28 cellular contexts compared by ENCODE assay signal in the genomic region with DNA sequence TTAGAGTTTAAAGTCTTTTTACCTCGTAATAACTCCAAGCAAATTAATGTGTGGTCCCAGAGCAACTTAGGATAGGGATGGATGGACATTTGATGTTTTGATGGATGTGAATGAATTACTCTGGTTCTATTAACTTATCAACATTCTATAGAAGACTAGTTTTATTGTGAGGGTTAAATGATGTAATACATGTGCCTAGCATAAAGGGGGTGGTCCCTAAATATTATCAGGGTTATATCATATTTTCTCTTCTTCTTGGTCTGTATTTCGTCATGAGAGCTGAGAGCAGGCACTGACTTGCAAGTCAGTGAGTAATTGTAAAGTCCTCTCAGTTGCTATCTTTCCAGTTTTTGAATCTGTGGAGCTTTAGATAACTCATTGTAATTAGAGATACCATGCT.
"Had no signal": no experiment of that assay in that cellular context is flagged by ENCODE, and none has a peak within 500 bp of the region (broad histone marks: within the 10 kb centered on the region; RNA-seq: fewer than 3 reads in every experiment).

No MANE protein-coding gene starts in this region.

- H3K36me3 ChIP-seq: esophagus squamous epithelium, heart right ventricle, neural progenitor cell, thoracic aorta, upper lobe of left lung had no signal

- H2AFZ ChIP-seq: neural progenitor cell had no signal

- H3K4me1 ChIP-seq: esophagus squamous epithelium, heart right ventricle, neural progenitor cell, upper lobe of left lung had no signal

- H3K27ac ChIP-seq: esophagus squamous epithelium, neural progenitor cell, thoracic aorta, upper lobe of left lung had no signal

- H3K9ac ChIP-seq: neural progenitor cell had no signal

- H3K9me3 ChIP-seq: esophagus squamous epithelium, heart right ventricle, thoracic aorta, upper lobe of left lung had no signal

- FAIRE-seq: endothelial cell of umbilical vein, small intestine had no signal

- H3K27me3 ChIP-seq: esophagus squamous epithelium, neural progenitor cell, upper lobe of left lung had no signal

- H3K4me2 ChIP-seq: neural progenitor cell had no signal

- DNase-seq: activated CD4-positive, alpha-beta memory T cell treated with anti-CD3 and anti-CD28 coated beads, Interleukin-2, amount 10 ng/mL, durations not matched to agents 7 days and 5 days; activated CD4-positive, alpha-beta T cell treated with anti-CD3 and anti-CD28 coated beads, Interleukin-2, amount 10 ng/mL, durations not matched to agents 24 days and 14 days; activated effector memory CD4-positive, alpha-beta T cell treated with Interleukin-2 at 50 U/mL for 16 hours; activated naive CD4-positive, alpha-beta T cell treated with anti-CD3 and anti-CD28 coated beads for 36 hours; activated naive CD8-positive, alpha-beta T cell treated with anti-CD3 and anti-CD28 coated beads, Interleukin-2, amount 10 ng/mL, durations not matched to agents 7 days and 5 days; activated T-cell treated with anti-CD3 and anti-CD28 coated beads, Interleukin-2, amount 50 U/mL, for 72 hours; amygdala; caudate nucleus; dermis blood vessel endothelial cell; effector memory CD8-positive, alpha-beta T cell; esophagus squamous epithelium; heart right ventricle; islet precursor cell; naive thymus-derived CD8-positive, alpha-beta T cell; small intestine; stimulated activated CD4-positive, alpha-beta T cell treated with anti-CD3 and anti-CD28 coated beads, Interleukin-15, amount 100 ng/mL, for 24 hours; stimulated activated CD4-positive, alpha-beta T cell treated with anti-CD3 and anti-CD28 coated beads, Interleukin-2, amount 100 ng/mL, for 48 hours; stimulated activated CD8-positive, alpha-beta memory T cell treated with anti-CD3 and anti-CD28 coated beads, Interleukin-4, amount 100 ng/mL, for 48 hours; stimulated activated naive CD4-positive, alpha-beta T cell; SW 1271; T-helper 2 cell; upper lobe of left lung had no signal

- H3K4me3 ChIP-seq: esophagus squamous epithelium, heart right ventricle, lung, neural progenitor cell, thoracic aorta, upper lobe of left lung had no signal

- ATAC-seq: activated CD4-positive, CD25-positive, alpha-beta regulatory T cell treated with anti-CD3 and anti-CD28 coated beads, Interleukin-2, amount 50 U/mL, for 24 hours; activated T-cell treated with anti-CD3 and anti-CD28 coated beads, Interleukin-2, amount 50 U/mL, for 72 hours; effector memory CD8-positive, alpha-beta T cell; naive thymus-derived CD8-positive, alpha-beta T cell; sciatic nerve had no signal
